9 cellular contexts compared by ENCODE assay signal in the genomic region with DNA sequence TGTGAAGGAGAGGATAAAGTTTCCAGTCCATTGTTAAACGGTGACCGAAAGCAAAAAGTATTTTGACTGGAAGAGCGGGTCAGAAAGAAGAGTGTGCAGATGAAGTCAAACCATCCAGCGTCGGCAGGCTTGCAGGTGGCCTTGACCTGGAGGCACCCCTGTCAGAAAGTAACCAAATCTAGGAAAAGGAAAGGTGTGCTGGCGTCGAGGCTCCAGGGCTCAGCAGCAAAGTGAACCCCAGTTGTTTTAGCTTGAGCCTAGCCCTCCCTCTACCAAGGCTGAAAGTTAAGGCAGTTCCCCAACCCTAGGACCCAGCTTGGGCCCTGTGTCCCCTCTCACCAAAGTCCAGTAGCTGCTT. TPM values are rescaled to one million over a fixed set of nuclear protein-coding genes. Genes with fewer than 3 reads are reported as not detected.
A peak's percentile ranks its signal among the peaks of the same experiment; 100 is the strongest.
DNase-seq lines count a peak whose midpoint lies in the region; ATAC-seq and TF ChIP-seq lines count a peak whose summit lies in the region.
"Had no signal": no experiment of that assay in that cellular context is flagged by ENCODE, and none has a peak within 500 bp of the region (broad histone marks: within the 10 kb centered on the region; RNA-seq: fewer than 3 reads in every experiment).

No MANE protein-coding gene starts in this region.

- no peaks in the 10 kb centered on the region for H3F3A ChIP-seq in PC-3 (ENCODE audit: low read length, unreplicated experiment)

- peak overlapping the region; percentile 90 for H3K4me3 Mint-ChIP-seq in mesothelial cell of epicardium
- no peak overlapping the region for H3K4me3 Mint-ChIP-seq in CD4-positive, alpha-beta T cell

- TF ChIP-seq CTCF in PC-3 (conservative IDR thresholded peaks at IDR 0.05; ENCODE audit: low read depth, low read length) (no peak), epithelial cell of esophagus (IDR thresholded peaks at IDR 0.05; ENCODE audit: insufficient read depth, low read depth, low read length, missing control alignments) (no peak), mesothelial cell of epicardium (IDR thresholded peaks at IDR 0.05; ENCODE audit: unreplicated experiment) (no peak), thoracic aorta (IDR thresholded peaks at IDR 0.05) (no peak)
- TF ChIP-seq CTCF in CD4-positive, alpha-beta T cell (IDR thresholded peaks at IDR 0.05) = no peak

- peak overlapping the region; percentile 96 for H2AFZ ChIP-seq in PC-3 (ENCODE audit: low read length)

- no peaks in the 10 kb centered on the region for H3K9me3 Mint-ChIP-seq in mesothelial cell of epicardium
- H3K9me3 Mint-ChIP-seq in CD4-positive, alpha-beta T cell = no peaks in the 10 kb centered on the region

- H3K9me2 ChIP-seq in PC-3 (replicated peaks; ENCODE audit: low read length) = no peaks in the 10 kb centered on the region

- ATAC-seq in PC-3 (peak; percentile 4), thoracic aorta (ENCODE audit: insufficient number of reproducible peaks, low FRiP score, low read depth) (no peak)
- no peak for ATAC-seq in CD4-positive, alpha-beta T cell (ENCODE audit: poor library complexity)

- no peaks in the 10 kb centered on the region for H4K20me1 ChIP-seq in PC-3 (ENCODE audit: low read length)

- H3K4me1 Mint-ChIP-seq in mesothelial cell of epicardium = peaks cover 13% of the 10 kb centered on the region
- H3K4me1 Mint-ChIP-seq in CD4-positive, alpha-beta T cell (ENCODE audit: low read depth) = peaks cover 4% of the 10 kb centered on the region

- H3K4me2 ChIP-seq in PC-3 (ENCODE audit: low read length) = peak overlapping the region; percentile 92

- peaks cover 8% of the 10 kb centered on the region; the same call in 1 of the 2 replicates for H3K4me1 ChIP-seq in PC-3 (ENCODE audit: insufficient read depth, low read length)
- peaks cover 13 to 23% of the 10 kb centered on the region in 2 donors for H3K4me1 ChIP-seq in thoracic aorta (ENCODE audit: control insufficient read depth in 1 of 2, low read depth in 2 of 2)

- no peaks in the 10 kb centered on the region for H3K79me2 ChIP-seq in PC-3 (ENCODE audit: low read length)

- peak overlapping the region; percentile 34; the same call in 1 of the 2 replicates for H3K9ac ChIP-seq in PC-3 (ENCODE audit: low read length)

- intact Hi-C loops in PC-3 (cut with micrococcal nuclease) = loop anchor here (1.0 to 2.0 kb wide), 3 partner anchors 12 to 89 kb away; no protein-coding TSS in a partner anchor
- intact Hi-C loops in CD4-positive, alpha-beta T cell (cut with DNase I, micrococcal nuclease) = no loop called here

- CTCF ChIA-PET in PC-3 (lab: Charles Lee) = interaction anchor here (0.9 kb wide), 1 partner anchor 88 kb away, joined by 3 read pairs; no protein-coding TSS in a partner anchor
- CTCF ChIA-PET in CD4-positive, alpha-beta T cell (lab: Charles Lee) = no interaction called here

- no peaks in the 10 kb centered on the region for H3K36me3 ChIP-seq in PC-3 (ENCODE audit: low read depth, low read length)
- H3K36me3 ChIP-seq in thoracic aorta = peaks cover 28% of the 10 kb centered on the region

- H3K4me3 ChIP-seq in PC-3 (ENCODE audit: low read length) = peak overlapping the region; percentile 80
- peak overlapping the region; percentile 50 for H3K4me3 ChIP-seq in epithelial cell of esophagus (ENCODE audit: low read length)
- H3K4me3 ChIP-seq in thoracic aorta = peak overlapping the region; percentile 90

- DNase-seq in PC-3 = no peak
- no peak for DNase-seq in epithelial cell of esophagus (ENCODE audit: low read depth)
- DNase-seq in mesothelial cell of epicardium (ENCODE audit: low spot score in 2 of 2, unreplicated experiment in 2 of 2) = no peak
- no peak for DNase-seq in thoracic aorta (ENCODE audit: low spot score)
- no peak for DNase-seq in NCI-H1417 treated with DMSO at 0.1 percent for 48 hours (lab: John Stamatoyannopoulos, UW)
- no peak for DNase-seq in NCI-H1694 treated with DMSO at 0.1 percent for 48 hours (lab: John Stamatoyannopoulos, UW)
- no peak for DNase-seq in CD4-positive, alpha-beta T cell
- DNase-seq in stimulated activated CD4-positive, alpha-beta T cell treated with anti-CD3 and anti-CD28 coated beads, Interleukin-15, amount 100 ng/mL, for 24 hours = no peak
- DNase-seq: activated naive CD4-positive, alpha-beta T cell treated with anti-CD3 and anti-CD28 coated beads, Interleukin-2, amount 50 U/mL, for 16 hours had no signal

- no peaks in the 10 kb centered on the region for H3K9me3 ChIP-seq in PC-3 (ENCODE audit: low read length)
- no peaks in the 10 kb centered on the region for H3K9me3 ChIP-seq in thoracic aorta
- no peaks in the 10 kb centered on the region for H3K9me3 ChIP-seq in CD4-positive, alpha-beta T cell (ENCODE audit: control insufficient read depth, low read length)

- H3K27ac Mint-ChIP-seq in mesothelial cell of epicardium = no peak overlapping the region
- H3K27ac Mint-ChIP-seq in CD4-positive, alpha-beta T cell = no peak overlapping the region

- peaks cover 22% of the 10 kb centered on the region for H3K27me3 Mint-ChIP-seq in mesothelial cell of epicardium (ENCODE audit: low read depth)
- H3K27me3 Mint-ChIP-seq in CD4-positive, alpha-beta T cell = peaks cover 26% of the 10 kb centered on the region

- TSS peak; percentile 40 for BruUV-seq in PC-3 (replicated peaks; lab: Mats Ljungman, UMichigan)

- POLR2A ChIA-PET in PC-3 (lab: Charles Lee; ENCODE audit: unreplicated experiment) = no interaction called here
- POLR2A ChIA-PET in CD4-positive, alpha-beta T cell (lab: Charles Lee) = no interaction called here

- H3K27me3 ChIP-seq in PC-3 (ENCODE audit: low read length) (no peaks in the 10 kb centered on the region), thoracic aorta (replicated peaks; ENCODE audit: insufficient read depth) (no peaks in the 10 kb centered on the region)
- peaks cover 19% of the 10 kb centered on the region for H3K27me3 ChIP-seq in CD4-positive, alpha-beta T cell (ENCODE audit: control insufficient read depth, insufficient read depth, low read length)

- no peaks in the 10 kb centered on the region for H3K36me3 Mint-ChIP-seq in mesothelial cell of epicardium
- no peaks in the 10 kb centered on the region for H3K36me3 Mint-ChIP-seq in CD4-positive, alpha-beta T cell (ENCODE audit: low read depth)

- no peak overlapping the region for H3K27ac ChIP-seq in PC-3 (ENCODE audit: low read length)
- H3K27ac ChIP-seq in thoracic aorta = peak overlapping the region; percentile 81 to 97
- H3K27ac ChIP-seq in CD4-positive, alpha-beta T cell (ENCODE audit: low read depth, low read length) = no peak overlapping the region

RNA-seq across cellular contexts. Expression of gene PDK4, which starts 0.5 kb away (rescaled TPM):
- total RNA-seq in PC-3 (2014; rRNA removed) = 0.63 and 3.2 TPM in 2 replicates
- 0.98 to 1.1 TPM (median 1.0 TPM) in 3 replicates for total RNA-seq in mesothelial cell of epicardium
- total RNA-seq in thoracic aorta = 100 to 1,000 TPM in 1 of 2 donors, 10 to 100 TPM in 1; 79.5 to 316 TPM
- not detected for total RNA-seq in CD4-positive, alpha-beta T cell

Comparison
In these comparisons a context has a peak if more than half of its experiments do, and no peak if none do; other contexts are left out.
1. H3K27ac ChIP-seq: peak in thoracic aorta (2 of 2); none in PC-3 (single experiment) and CD4-positive, alpha-beta T cell (single experiment).
2. RNA of gene PDK4, which starts 0.5 kb away (total RNA-seq): 79.5 to 316 TPM in thoracic aorta; 0.63 to 3.2 TPM in PC-3, 0.98 to 1.1 TPM in mesothelial cell of epicardium and not detected in CD4-positive, alpha-beta T cell; every median in the first group is over 10 times any median in the second.
3. Peak in every context shown above with its lines, with median percentiles within 50 percentile points of each other: H3K4me3 ChIP-seq.